Comparison of ENCODE assay signal across 1 cellular context in the genomic region with DNA sequence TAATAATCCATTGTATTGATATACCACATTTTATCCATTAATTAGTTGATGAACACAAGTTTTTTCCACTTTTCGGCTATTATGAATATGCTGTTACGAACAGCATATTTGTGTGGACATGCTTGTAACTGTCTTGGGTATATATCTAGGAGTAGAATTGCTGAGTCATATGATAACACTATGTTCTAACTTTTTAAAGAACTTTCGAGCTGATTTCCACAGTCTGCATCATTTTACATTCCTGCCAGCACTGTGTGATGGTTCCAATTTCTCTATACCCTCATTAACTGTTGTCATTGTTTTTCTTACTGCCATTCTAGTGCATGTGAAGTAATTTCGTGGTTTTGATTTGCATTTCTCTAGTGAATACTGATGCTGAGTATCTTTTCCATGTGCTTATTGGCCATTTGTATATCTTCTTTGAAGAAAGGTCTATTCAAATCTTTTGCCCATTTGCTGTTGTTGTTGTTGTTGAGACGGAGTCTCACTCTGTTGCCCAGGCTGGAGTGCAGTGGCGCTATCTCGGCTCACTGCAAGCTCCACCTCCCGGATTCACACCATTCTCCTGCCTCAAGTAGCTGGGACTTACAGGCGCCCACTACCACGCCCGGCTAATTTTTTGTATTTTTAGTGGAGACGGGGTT.
TF ChIP-seq lines count a peak whose summit lies in the region.

No MANE protein-coding gene starts in this region.

TF ChIP-seq in K562, 482 proteins besides CTCF, POLR2A, EP300 and RAD21 (continued from another document and continues in another):
- TF ChIP-seq, protein P1, sequence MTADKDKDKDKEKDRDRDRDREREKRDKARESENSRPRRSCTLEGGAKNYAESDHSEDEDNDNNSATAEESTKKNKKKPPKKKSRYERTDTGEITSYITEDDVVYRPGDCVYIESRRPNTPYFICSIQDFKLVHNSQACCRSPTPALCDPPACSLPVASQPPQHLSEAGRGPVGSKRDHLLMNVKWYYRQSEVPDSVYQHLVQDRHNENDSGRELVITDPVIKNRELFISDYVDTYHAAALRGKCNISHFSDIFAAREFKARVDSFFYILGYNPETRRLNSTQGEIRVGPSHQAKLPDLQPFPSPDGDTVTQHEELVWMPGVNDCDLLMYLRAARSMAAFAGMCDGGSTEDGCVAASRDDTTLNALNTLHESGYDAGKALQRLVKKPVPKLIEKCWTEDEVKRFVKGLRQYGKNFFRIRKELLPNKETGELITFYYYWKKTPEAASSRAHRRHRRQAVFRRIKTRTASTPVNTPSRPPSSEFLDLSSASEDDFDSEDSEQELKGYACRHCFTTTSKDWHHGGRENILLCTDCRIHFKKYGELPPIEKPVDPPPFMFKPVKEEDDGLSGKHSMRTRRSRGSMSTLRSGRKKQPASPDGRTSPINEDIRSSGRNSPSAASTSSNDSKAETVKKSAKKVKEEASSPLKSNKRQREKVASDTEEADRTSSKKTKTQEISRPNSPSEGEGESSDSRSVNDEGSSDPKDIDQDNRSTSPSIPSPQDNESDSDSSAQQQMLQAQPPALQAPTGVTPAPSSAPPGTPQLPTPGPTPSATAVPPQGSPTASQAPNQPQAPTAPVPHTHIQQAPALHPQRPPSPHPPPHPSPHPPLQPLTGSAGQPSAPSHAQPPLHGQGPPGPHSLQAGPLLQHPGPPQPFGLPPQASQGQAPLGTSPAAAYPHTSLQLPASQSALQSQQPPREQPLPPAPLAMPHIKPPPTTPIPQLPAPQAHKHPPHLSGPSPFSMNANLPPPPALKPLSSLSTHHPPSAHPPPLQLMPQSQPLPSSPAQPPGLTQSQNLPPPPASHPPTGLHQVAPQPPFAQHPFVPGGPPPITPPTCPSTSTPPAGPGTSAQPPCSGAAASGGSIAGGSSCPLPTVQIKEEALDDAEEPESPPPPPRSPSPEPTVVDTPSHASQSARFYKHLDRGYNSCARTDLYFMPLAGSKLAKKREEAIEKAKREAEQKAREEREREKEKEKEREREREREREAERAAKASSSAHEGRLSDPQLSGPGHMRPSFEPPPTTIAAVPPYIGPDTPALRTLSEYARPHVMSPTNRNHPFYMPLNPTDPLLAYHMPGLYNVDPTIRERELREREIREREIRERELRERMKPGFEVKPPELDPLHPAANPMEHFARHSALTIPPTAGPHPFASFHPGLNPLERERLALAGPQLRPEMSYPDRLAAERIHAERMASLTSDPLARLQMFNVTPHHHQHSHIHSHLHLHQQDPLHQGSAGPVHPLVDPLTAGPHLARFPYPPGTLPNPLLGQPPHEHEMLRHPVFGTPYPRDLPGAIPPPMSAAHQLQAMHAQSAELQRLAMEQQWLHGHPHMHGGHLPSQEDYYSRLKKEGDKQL (CRISPR knock-in tag; IDR thresholded peaks at IDR 0.05; ENCODE audit: borderline replicate concordance), result no peak
- TF ChIP-seq ZNF253 (CRISPR knock-in tag; conservative IDR thresholded peaks at IDR 0.05) (no peak), TEAD4 (IDR thresholded peaks at IDR 0.05; ENCODE audit: low read length) (no peak; the same call in 1 of the 2 replicates), TEAD4 (CRISPR knock-in tag; IDR thresholded peaks at IDR 0.05; ENCODE audit: borderline replicate concordance) (no peak), L3MBTL2 (IDR thresholded peaks at IDR 0.05) (peak; percentile 65; the same call in 1 of the 2 replicates), ZNF766 (CRISPR knock-in tag; conservative IDR thresholded peaks at IDR 0.05) (peak; percentile 65), DPF2 (IDR thresholded peaks at IDR 0.05) (peak; percentile 82), ZNF41 (CRISPR knock-in tag; conservative IDR thresholded peaks at IDR 0.05) (no peak), ZNF75A (CRISPR knock-in tag; IDR thresholded peaks at IDR 0.05) (no peak), FOXM1 (IDR thresholded peaks at IDR 0.05; ENCODE audit: low read depth) (no peak), FOXM1 (CRISPR knock-in tag; IDR thresholded peaks at IDR 0.05; ENCODE audit: low read depth) (no peak), RAD51 (IDR thresholded peaks at IDR 0.05; ENCODE audit: borderline replicate concordance, low read depth) (no peak), NFIC (IDR thresholded peaks at IDR 0.05) (0 out of 2 replicates have a peak, but pooled peaks have one; percentile 21), RBFOX2 (IDR thresholded peaks at IDR 0.05; ENCODE audit: low read depth, low read length) (no peak), BRD9 (IDR thresholded peaks at IDR 0.05; ENCODE audit: low read depth, partially characterized antibody) (peak; percentile 43), ZNF785 (CRISPR knock-in tag; IDR thresholded peaks at IDR 0.05) (no peak), MTA1 (IDR thresholded peaks at IDR 0.05; ENCODE audit: borderline replicate concordance) (peak; percentile 64; the same call in 1 of the 2 replicates), ATF1 (CRISPR knock-in tag; IDR thresholded peaks at IDR 0.05) (no peak), ATF1 (tag; IDR thresholded peaks at IDR 0.05) (no peak; the same call in 1 of the 2 replicates), NFE2 (IDR thresholded peaks at IDR 0.05; ENCODE audit: low read depth) (peak; percentile 98), CREM (IDR thresholded peaks at IDR 0.05; ENCODE audit: low read depth) (no peak), TRIM24 (IDR thresholded peaks at IDR 0.05) (peak in 1 of 2 experiments; percentile 48; a peak in 3 of 4 replicates), MAFF (IDR thresholded peaks at IDR 0.05; ENCODE audit: low read length) (peak; percentile 98)
- TF ChIP-seq, protein P2, sequence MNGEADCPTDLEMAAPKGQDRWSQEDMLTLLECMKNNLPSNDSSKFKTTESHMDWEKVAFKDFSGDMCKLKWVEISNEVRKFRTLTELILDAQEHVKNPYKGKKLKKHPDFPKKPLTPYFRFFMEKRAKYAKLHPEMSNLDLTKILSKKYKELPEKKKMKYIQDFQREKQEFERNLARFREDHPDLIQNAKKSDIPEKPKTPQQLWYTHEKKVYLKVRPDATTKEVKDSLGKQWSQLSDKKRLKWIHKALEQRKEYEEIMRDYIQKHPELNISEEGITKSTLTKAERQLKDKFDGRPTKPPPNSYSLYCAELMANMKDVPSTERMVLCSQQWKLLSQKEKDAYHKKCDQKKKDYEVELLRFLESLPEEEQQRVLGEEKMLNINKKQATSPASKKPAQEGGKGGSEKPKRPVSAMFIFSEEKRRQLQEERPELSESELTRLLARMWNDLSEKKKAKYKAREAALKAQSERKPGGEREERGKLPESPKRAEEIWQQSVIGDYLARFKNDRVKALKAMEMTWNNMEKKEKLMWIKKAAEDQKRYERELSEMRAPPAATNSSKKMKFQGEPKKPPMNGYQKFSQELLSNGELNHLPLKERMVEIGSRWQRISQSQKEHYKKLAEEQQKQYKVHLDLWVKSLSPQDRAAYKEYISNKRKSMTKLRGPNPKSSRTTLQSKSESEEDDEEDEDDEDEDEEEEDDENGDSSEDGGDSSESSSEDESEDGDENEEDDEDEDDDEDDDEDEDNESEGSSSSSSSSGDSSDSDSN (IDR thresholded peaks at IDR 0.05; ENCODE audit: borderline replicate concordance in 1 of 2, low read depth in 2 of 2, low read length in 2 of 2), result no peak
- TF ChIP-seq, protein P3, sequence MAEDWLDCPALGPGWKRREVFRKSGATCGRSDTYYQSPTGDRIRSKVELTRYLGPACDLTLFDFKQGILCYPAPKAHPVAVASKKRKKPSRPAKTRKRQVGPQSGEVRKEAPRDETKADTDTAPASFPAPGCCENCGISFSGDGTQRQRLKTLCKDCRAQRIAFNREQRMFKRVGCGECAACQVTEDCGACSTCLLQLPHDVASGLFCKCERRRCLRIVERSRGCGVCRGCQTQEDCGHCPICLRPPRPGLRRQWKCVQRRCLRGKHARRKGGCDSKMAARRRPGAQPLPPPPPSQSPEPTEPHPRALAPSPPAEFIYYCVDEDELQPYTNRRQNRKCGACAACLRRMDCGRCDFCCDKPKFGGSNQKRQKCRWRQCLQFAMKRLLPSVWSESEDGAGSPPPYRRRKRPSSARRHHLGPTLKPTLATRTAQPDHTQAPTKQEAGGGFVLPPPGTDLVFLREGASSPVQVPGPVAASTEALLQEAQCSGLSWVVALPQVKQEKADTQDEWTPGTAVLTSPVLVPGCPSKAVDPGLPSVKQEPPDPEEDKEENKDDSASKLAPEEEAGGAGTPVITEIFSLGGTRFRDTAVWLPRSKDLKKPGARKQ (CRISPR knock-in tag; IDR thresholded peaks at IDR 0.05), result no peak
- TF ChIP-seq, protein P4, sequence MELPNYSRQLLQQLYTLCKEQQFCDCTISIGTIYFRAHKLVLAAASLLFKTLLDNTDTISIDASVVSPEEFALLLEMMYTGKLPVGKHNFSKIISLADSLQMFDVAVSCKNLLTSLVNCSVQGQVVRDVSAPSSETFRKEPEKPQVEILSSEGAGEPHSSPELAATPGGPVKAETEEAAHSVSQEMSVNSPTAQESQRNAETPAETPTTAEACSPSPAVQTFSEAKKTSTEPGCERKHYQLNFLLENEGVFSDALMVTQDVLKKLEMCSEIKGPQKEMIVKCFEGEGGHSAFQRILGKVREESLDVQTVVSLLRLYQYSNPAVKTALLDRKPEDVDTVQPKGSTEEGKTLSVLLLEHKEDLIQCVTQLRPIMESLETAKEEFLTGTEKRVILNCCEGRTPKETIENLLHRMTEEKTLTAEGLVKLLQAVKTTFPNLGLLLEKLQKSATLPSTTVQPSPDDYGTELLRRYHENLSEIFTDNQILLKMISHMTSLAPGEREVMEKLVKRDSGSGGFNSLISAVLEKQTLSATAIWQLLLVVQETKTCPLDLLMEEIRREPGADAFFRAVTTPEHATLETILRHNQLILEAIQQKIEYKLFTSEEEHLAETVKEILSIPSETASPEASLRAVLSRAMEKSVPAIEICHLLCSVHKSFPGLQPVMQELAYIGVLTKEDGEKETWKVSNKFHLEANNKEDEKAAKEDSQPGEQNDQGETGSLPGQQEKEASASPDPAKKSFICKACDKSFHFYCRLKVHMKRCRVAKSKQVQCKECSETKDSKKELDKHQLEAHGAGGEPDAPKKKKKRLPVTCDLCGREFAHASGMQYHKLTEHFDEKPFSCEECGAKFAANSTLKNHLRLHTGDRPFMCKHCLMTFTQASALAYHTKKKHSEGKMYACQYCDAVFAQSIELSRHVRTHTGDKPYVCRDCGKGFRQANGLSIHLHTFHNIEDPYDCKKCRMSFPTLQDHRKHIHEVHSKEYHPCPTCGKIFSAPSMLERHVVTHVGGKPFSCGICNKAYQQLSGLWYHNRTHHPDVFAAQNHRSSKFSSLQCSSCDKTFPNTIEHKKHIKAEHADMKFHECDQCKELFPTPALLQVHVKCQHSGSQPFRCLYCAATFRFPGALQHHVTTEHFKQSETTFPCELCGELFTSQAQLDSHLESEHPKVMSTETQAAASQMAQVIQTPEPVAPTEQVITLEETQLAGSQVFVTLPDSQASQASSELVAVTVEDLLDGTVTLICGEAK (IDR thresholded peaks at IDR 0.05), result 0 out of 2 replicates have a peak, but pooled peaks have one; percentile 33
- TF ChIP-seq, protein P4 (CRISPR knock-in tag; IDR thresholded peaks at IDR 0.05), result no peak
